In genomic region chr15:72676838-72677237, GRCh38 we compare ENCODE assay signal across 39 cellular contexts. TPM values are rescaled to one million over a fixed set of nuclear protein-coding genes. Genes with fewer than 3 reads are reported as not detected.
"Had no signal": no experiment of that assay in that cellular context is flagged by ENCODE, and none has a peak within 500 bp of the region (broad histone marks: within the 10 kb centered on the region; RNA-seq: fewer than 3 reads in every experiment).

No MANE protein-coding gene starts in this region.

- DNase-seq: activated effector memory CD4-positive, alpha-beta T cell treated with anti-CD3 and anti-CD28 coated beads, Interleukin-2, amount 50 U/mL, for 16 hours; activated effector memory CD4-positive, alpha-beta T cell treated with Interleukin-2 at 50 U/mL for 16 hours; activated gamma-delta T cell; activated gamma-delta T cell treated with Interleukin-2 at 50 U/mL for 16 hours; activated naive CD4-positive, alpha-beta T cell; activated naive CD4-positive, alpha-beta T cell treated with anti-CD3 and anti-CD28 coated beads for 36 hours; activated naive CD4-positive, alpha-beta T cell treated with anti-CD3 and anti-CD28 coated beads, Interleukin-2, amount 10 ng/mL, durations not matched to agents 7 days and 5 days; activated naive CD4-positive, alpha-beta T cell treated with anti-CD3 and anti-CD28 coated beads, Interleukin-2, amount 50 U/mL, for 16 hours; activated naive CD4-positive, alpha-beta T cell treated with Interleukin-2 at 50 U/mL for 16 hours; activated naive CD8-positive, alpha-beta T cell treated with anti-CD3 and anti-CD28 coated beads for 36 hours; activated naive CD8-positive, alpha-beta T cell treated with anti-CD3 and anti-CD28 coated beads, Interleukin-2, amount 10 ng/mL, durations not matched to agents 7 days and 5 days; activated naive CD8-positive, alpha-beta T cell treated with anti-CD3 and anti-CD28 coated beads, Interleukin-2, amount 50 U/mL, for 24 hours; activated T-cell treated with anti-CD3 and anti-CD28 coated beads, Interleukin-2, amount 50 U/mL, for 24 hours; activated T-cell treated with anti-CD3 and anti-CD28 coated beads, Interleukin-2, amount 50 U/mL, for 4 hours; activated T-cell treated with anti-CD3 and anti-CD28 coated beads, Interleukin-2, amount 50 U/mL, for 48 hours; activated T-cell treated with anti-CD3 and anti-CD28 coated beads, Interleukin-2, amount 50 U/mL, for 72 hours; adrenal gland; amniotic stem cell; amygdala; anterior cingulate cortex; aorta; body of pancreas; brain microvascular endothelial cell; caudate nucleus; central memory CD4-positive, alpha-beta T cell; cerebellar nuclear complex had no signal

- H3K9me3 ChIP-seq: adrenal gland, ascending aorta, body of pancreas, breast epithelium had no signal

- ATAC-seq: activated naive CD4-positive, alpha-beta T cell treated with anti-CD3 and anti-CD28 coated beads, Interleukin-2, amount 50 U/mL, for 72 hours; activated naive CD8-positive, alpha-beta T cell treated with anti-CD3 and anti-CD28 coated beads, Interleukin-2, amount 50 U/mL, for 24 hours; activated T-cell treated with anti-CD3 and anti-CD28 coated beads, Interleukin-2, amount 50 U/mL, for 4 hours; activated T-cell treated with anti-CD3 and anti-CD28 coated beads, Interleukin-2, amount 50 U/mL, for 72 hours; activated T-helper 17 cell treated with anti-CD3 and anti-CD28 coated beads, Interleukin-2, amount 50 U/mL, for 72 hours; body of pancreas had no signal

- H3K4me3 ChIP-seq: adrenal gland, ascending aorta, body of pancreas, breast epithelium, cardiac muscle cell had no signal

- FAIRE-seq: astrocyte, bronchial epithelial cell had no signal

- H3K36me3 ChIP-seq: adrenal gland, ascending aorta, brain microvascular endothelial cell, breast epithelium, cardiac muscle cell had no signal

- H3K27ac ChIP-seq: adrenal gland, ascending aorta, body of pancreas, brain microvascular endothelial cell, breast epithelium, cardiac muscle cell had no signal

- H3K4me1 ChIP-seq: adrenal gland, ascending aorta, body of pancreas, breast epithelium had no signal

- H3K27me3 ChIP-seq: ascending aorta, body of pancreas had no signal

RNA-seq across cellular contexts. Expression of gene HIGD2B, which starts 9.1 kb away (rescaled TPM):
- total RNA-seq: adrenal gland, aorta, ascending aorta, astrocyte, body of pancreas, breast epithelium, bronchial epithelial cell, cardiac muscle cell, cardiac septum, cerebellum, chondrocyte had no signal
- polyA plus RNA-seq: aorta, cardiac muscle cell had no signal

RNA-seq across cellular contexts. Expression of gene GOLGA6B, which starts 22.3 kb away (rescaled TPM):
- total RNA-seq: activated naive CD4-positive, alpha-beta T cell treated with anti-CD3 and anti-CD28 coated beads for 36 hours; activated naive CD8-positive, alpha-beta T cell treated with anti-CD3 and anti-CD28 coated beads for 36 hours; activated naive CD8-positive, alpha-beta T cell treated with anti-CD3 and anti-CD28 coated beads, Interleukin-2, amount 10 ng/mL, durations not matched to agents 7 days and 5 days; activated T-cell treated with anti-CD3 and anti-CD28 coated beads, Interleukin-2, amount 50 U/mL, for 4 hours; activated T-helper 1 cell treated with anti-CD3 and anti-CD28 coated beads, Interleukin-12 subunit alpha, Interleukin-12 subunit beta, Interleukin-2, Interleukin-4 antibody, amounts not matched to agents 30 ng/mL and 10 ng/mL and 1 ng/mL, durations not matched to agents 14 hours and 24 hours and 36 hours; activated T-helper 2 cell treated with anti-CD3 and anti-CD28 coated beads, Interferon-gamma antibody, Interleukin-2, Interleukin-4, amounts not matched to agents 10 μg/mL and 5 μg/mL and 100 μg/mL, durations not matched to agents 14 hours and 24 hours and 36 hours; aorta; ascending aorta; astrocyte; body of pancreas; breast epithelium; bronchial epithelial cell; cardiac septum; cerebellum had no signal
- polyA plus RNA-seq: adipose tissue, adrenal gland, aorta, cardiac muscle cell had no signal
